In genomic region chr5:52988335-52989024, GRCh38 we compare ENCODE assay signal across 8 cellular contexts. TPM values are rescaled to one million over a fixed set of nuclear protein-coding genes. Genes with fewer than 3 reads are reported as not detected.
DNase-seq lines count a peak whose midpoint lies in the region; ATAC-seq and TF ChIP-seq lines count a peak whose summit lies in the region.

No MANE protein-coding gene starts in this region.

- no peaks in the 10 kb centered on the region for H3K9me3 ChIP-seq in esophagus (ENCODE audit: control insufficient read depth in 2 of 2, insufficient read depth in 1 of 2, low read depth in 1 of 2, low read length in 1 of 2)

- peaks cover 4% of the 10 kb centered on the region for H3K36me3 Mint-ChIP-seq in neural crest cell (ENCODE audit: low read depth)

- H3K9me3 Mint-ChIP-seq in neural crest cell = peaks cover 3% of the 10 kb centered on the region

- peak overlapping the region; percentile 90 for H3K27ac ChIP-seq in esophagus (ENCODE audit: low read depth in 2 of 2, low read length in 1 of 2)

- H3K27ac Mint-ChIP-seq in neural crest cell (ENCODE audit: unreplicated experiment) = no peak overlapping the region

- no peaks in the 10 kb centered on the region for H3K36me3 ChIP-seq in esophagus (ENCODE audit: control insufficient read depth in 2 of 2, insufficient read depth in 2 of 2, low read length in 1 of 2)

- peak; percentile 45 for DNase-seq in RKO (ENCODE audit: low spot score)
- DNase-seq in neural crest cell (ENCODE audit: low read depth, low spot score) = no peak
- no peak for DNase-seq in SK-N-DZ (ENCODE audit: low spot score)
- no peak for DNase-seq in NCI-H69 (lab: John Stamatoyannopoulos, UW)
- DNase-seq in ureter (ENCODE audit: low spot score) = no peak
- DNase-seq in midbrain (lab: John Stamatoyannopoulos, UW) = no peak

- peak overlapping the region; percentile 78 for H3K4me3 Mint-ChIP-seq in neural crest cell

- 7 to 8% methylated on average over 16 of the region's 16 CpGs for WGBS in esophagus, 2 donors

- no peak for TF ChIP-seq CTCF in neural crest cell (conservative IDR thresholded peaks at IDR 0.05)

- ATAC-seq in GM21825 (IDR thresholded peaks at IDR 0.05; ENCODE audit: unreplicated experiment) = peak; percentile 15

- no peaks in the 10 kb centered on the region for H3K27me3 ChIP-seq in esophagus (ENCODE audit: control insufficient read depth in 1 of 2, insufficient read depth in 2 of 2, low read length in 2 of 2)

- H3K4me1 Mint-ChIP-seq in neural crest cell = peaks cover 11% of the 10 kb centered on the region

- peak overlapping the region; percentile 88 to 91 for H3K4me3 ChIP-seq in esophagus (ENCODE audit: low read depth in 1 of 2, low read length in 2 of 2)

- H3K27me3 Mint-ChIP-seq in neural crest cell (ENCODE audit: low read depth) = peaks cover 80% of the 10 kb centered on the region

- H3K4me1 ChIP-seq in esophagus (ENCODE audit: control insufficient read depth in 2 of 2, insufficient read depth in 2 of 2, low read length in 1 of 2) = no peaks in the 10 kb centered on the region

RNA-seq across cellular contexts. Expression of gene ITGA2, which starts 0.7 kb away (rescaled TPM):
- 1 to 10 TPM; 3.7 to 6.4 TPM for polyA plus RNA-seq in esophagus
- 1.7 and 2.0 TPM in 2 replicates for total RNA-seq in neural crest cell
- polyA plus RNA-seq in SK-N-DZ (2014; cell fraction: cytosol; rRNA removed) = 0.17 and 0.46 TPM in 2 replicates
- 0.24 and 0.35 TPM in 2 replicates for polyA plus RNA-seq in SK-N-DZ (2014; cell fraction: nucleus; rRNA removed)
- 40.5 TPM for total RNA-seq in ureter

Comparison
In these comparisons a context has a peak if more than half of its experiments do, and no peak if none do; other contexts are left out.
1. RNA of gene ITGA2, which starts 0.7 kb away (total RNA-seq): 40.5 TPM in ureter (single experiment); 1.7 to 2.0 TPM in neural crest cell; every median in the first group is over 10 times any median in the second.